In genomic region chr1:89692601-89693503, GRCh38 we compare ENCODE assay signal across 8 cellular contexts. TPM values are rescaled to one million over a fixed set of nuclear protein-coding genes. Genes with fewer than 3 reads are reported as not detected.
A peak's percentile ranks its signal among the peaks of the same experiment; 100 is the strongest.
DNase-seq lines count a peak whose midpoint lies in the region; ATAC-seq and TF ChIP-seq lines count a peak whose summit lies in the region.

No MANE protein-coding gene starts in this region.

- no peaks in the 10 kb centered on the region for H3K27me3 Mint-ChIP-seq in activated naive CD4-positive, alpha-beta T cell treated with anti-CD3 and anti-CD28 coated beads for 36 hours (ENCODE audit: low read depth)
- H3K27me3 Mint-ChIP-seq in activated T-helper 2 cell treated with anti-CD3 and anti-CD28 coated beads, Interferon-gamma antibody, Interleukin-2, Interleukin-4, amounts not matched to agents 10 μg/mL and 5 μg/mL and 100 μg/mL, durations not matched to agents 14 hours and 24 hours and 36 hours (ENCODE audit: low read depth), result no peaks in the 10 kb centered on the region
- H3K27me3 Mint-ChIP-seq in neural crest cell (ENCODE audit: low read depth), result no peaks in the 10 kb centered on the region

- H3K4me3 Mint-ChIP-seq in activated naive CD4-positive, alpha-beta T cell treated with anti-CD3 and anti-CD28 coated beads for 36 hours, result no peak overlapping the region
- H3K4me3 Mint-ChIP-seq in activated T-helper 2 cell treated with anti-CD3 and anti-CD28 coated beads, Interferon-gamma antibody, Interleukin-2, Interleukin-4, amounts not matched to agents 10 μg/mL and 5 μg/mL and 100 μg/mL, durations not matched to agents 14 hours and 24 hours and 36 hours (ENCODE audit: low read depth), result no peak overlapping the region
- H3K4me3 Mint-ChIP-seq in neural crest cell, result no peak overlapping the region

- no peak for DNase-seq in activated naive CD4-positive, alpha-beta T cell treated with anti-CD3 and anti-CD28 coated beads for 36 hours
- no peak for DNase-seq in activated naive CD4-positive, alpha-beta T cell (lab: John Stamatoyannopoulos, UW)
- no peak for DNase-seq in activated T-helper 2 cell treated with anti-CD3 and anti-CD28 coated beads, Interferon-gamma antibody, Interleukin-2, Interleukin-4, amounts not matched to agents 10 μg/mL and 5 μg/mL and 100 μg/mL, durations not matched to agents 14 hours and 24 hours and 36 hours (ENCODE audit: low spot score)
- DNase-seq in neural crest cell (ENCODE audit: low read depth, low spot score) (no peak), islet precursor cell (no peak), HuH-7 (ENCODE audit: low spot score) (no peak)
- no peak for DNase-seq in stimulated activated CD4-positive, alpha-beta T cell treated with anti-CD3 and anti-CD28 coated beads, Interleukin-4, amount 100 ng/mL, for 24 hours

- intact Hi-C loops in activated naive CD4-positive, alpha-beta T cell treated with anti-CD3 and anti-CD28 coated beads for 36 hours (cut with micrococcal nuclease), result no loop called here
- intact Hi-C loops in activated T-helper 2 cell treated with anti-CD3 and anti-CD28 coated beads, Interferon-gamma antibody, Interleukin-2, Interleukin-4, amounts not matched to agents 10 μg/mL and 5 μg/mL and 100 μg/mL, durations not matched to agents 14 hours and 24 hours and 36 hours (cut with micrococcal nuclease), result loop anchor here (1.0 to 2.0 kb wide), 3 partner anchors 26 to 60 kb away; partner anchors contain the start of gene LRRC8C

- CTCF ChIA-PET in activated naive CD4-positive, alpha-beta T cell treated with anti-CD3 and anti-CD28 coated beads for 36 hours (lab: Charles Lee), result interaction anchor here (1.2 kb wide), 2 partner anchors 10 to 24 kb away, joined by 3 read pairs; no protein-coding TSS in a partner anchor

- peaks cover 84% of the 10 kb centered on the region for H3K4me1 Mint-ChIP-seq in activated naive CD4-positive, alpha-beta T cell treated with anti-CD3 and anti-CD28 coated beads for 36 hours (ENCODE audit: low read depth)
- H3K4me1 Mint-ChIP-seq in activated T-helper 2 cell treated with anti-CD3 and anti-CD28 coated beads, Interferon-gamma antibody, Interleukin-2, Interleukin-4, amounts not matched to agents 10 μg/mL and 5 μg/mL and 100 μg/mL, durations not matched to agents 14 hours and 24 hours and 36 hours (ENCODE audit: low read depth), result peaks cover 81% of the 10 kb centered on the region
- H3K4me1 Mint-ChIP-seq in neural crest cell, result peaks cover 25% of the 10 kb centered on the region

- peak overlapping the region; percentile 13 for H3K27ac Mint-ChIP-seq in activated naive CD4-positive, alpha-beta T cell treated with anti-CD3 and anti-CD28 coated beads for 36 hours
- H3K27ac Mint-ChIP-seq in activated T-helper 2 cell treated with anti-CD3 and anti-CD28 coated beads, Interferon-gamma antibody, Interleukin-2, Interleukin-4, amounts not matched to agents 10 μg/mL and 5 μg/mL and 100 μg/mL, durations not matched to agents 14 hours and 24 hours and 36 hours, result peak overlapping the region; percentile 83
- peak overlapping the region; percentile 40 for H3K27ac Mint-ChIP-seq in neural crest cell (ENCODE audit: unreplicated experiment)

- peaks cover 35% of the 10 kb centered on the region for H3K36me3 Mint-ChIP-seq in activated naive CD4-positive, alpha-beta T cell treated with anti-CD3 and anti-CD28 coated beads for 36 hours (ENCODE audit: low read depth)
- H3K36me3 Mint-ChIP-seq in activated T-helper 2 cell treated with anti-CD3 and anti-CD28 coated beads, Interferon-gamma antibody, Interleukin-2, Interleukin-4, amounts not matched to agents 10 μg/mL and 5 μg/mL and 100 μg/mL, durations not matched to agents 14 hours and 24 hours and 36 hours (ENCODE audit: low read depth), result peaks cover 89% of the 10 kb centered on the region
- peaks cover 4% of the 10 kb centered on the region for H3K36me3 Mint-ChIP-seq in neural crest cell (ENCODE audit: low read depth)

- no peak for TF ChIP-seq CTCF in neural crest cell (conservative IDR thresholded peaks at IDR 0.05)

- no peaks in the 10 kb centered on the region for H3K9me3 Mint-ChIP-seq in activated naive CD4-positive, alpha-beta T cell treated with anti-CD3 and anti-CD28 coated beads for 36 hours
- no peaks in the 10 kb centered on the region for H3K9me3 Mint-ChIP-seq in activated T-helper 2 cell treated with anti-CD3 and anti-CD28 coated beads, Interferon-gamma antibody, Interleukin-2, Interleukin-4, amounts not matched to agents 10 μg/mL and 5 μg/mL and 100 μg/mL, durations not matched to agents 14 hours and 24 hours and 36 hours
- peaks cover 2% of the 10 kb centered on the region for H3K9me3 Mint-ChIP-seq in neural crest cell

- ATAC-seq in HG03432 (IDR thresholded peaks at IDR 0.05; ENCODE audit: unreplicated experiment), result peak; percentile 71

RNA-seq across cellular contexts. Expression of gene LRRC8C, which starts 59.9 kb away (rescaled TPM):
- 10 to 100 TPM; 13.6 TPM for total RNA-seq in activated naive CD4-positive, alpha-beta T cell treated with anti-CD3 and anti-CD28 coated beads for 36 hours
- total RNA-seq in activated T-helper 2 cell treated with anti-CD3 and anti-CD28 coated beads, Interferon-gamma antibody, Interleukin-2, Interleukin-4, amounts not matched to agents 10 μg/mL and 5 μg/mL and 100 μg/mL, durations not matched to agents 14 hours and 24 hours and 36 hours, result 56.1 and 56.5 TPM in 2 replicates
- 4.5 and 4.6 TPM in 2 replicates for total RNA-seq in neural crest cell

Comparison
In these comparisons a context has a peak if more than half of its experiments do, and no peak if none do; other contexts are left out.
1. H3K27ac Mint-ChIP-seq: peak in every context shown above with its lines; median percentile 83 in activated T-helper 2 cell treated with anti-CD3 and anti-CD28 coated beads, Interferon-gamma antibody, Interleukin-2, Interleukin-4, amounts not matched to agents 10 μg/mL and 5 μg/mL and 100 μg/mL, durations not matched to agents 14 hours and 24 hours and 36 hours; 40 in neural crest cell; 13 in activated naive CD4-positive, alpha-beta T cell treated with anti-CD3 and anti-CD28 coated beads for 36 hours.